In the genomic region with DNA sequence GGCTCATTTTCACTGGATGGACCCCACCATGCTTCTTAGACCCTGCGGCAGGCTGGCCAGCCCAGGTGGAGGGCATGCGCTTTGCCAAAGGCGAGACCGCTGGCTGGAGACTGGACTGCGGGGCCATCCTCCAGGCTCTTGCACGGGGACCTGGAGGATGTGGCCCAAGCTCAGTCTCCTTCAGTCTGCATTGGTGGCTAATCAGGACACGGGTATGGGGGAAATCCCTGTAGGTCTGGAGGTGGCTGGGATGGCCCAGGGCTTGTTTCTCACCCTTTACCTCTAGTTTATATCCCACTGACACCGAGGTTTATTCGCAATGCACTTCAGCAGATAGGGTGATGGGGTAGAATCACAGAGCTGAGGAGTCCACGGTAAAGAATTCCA, we compare ENCODE assay signal across 9 cellular contexts. TPM values are rescaled to one million over a fixed set of nuclear protein-coding genes. Genes with fewer than 3 reads are reported as not detected.
A peak's percentile ranks its signal among the peaks of the same experiment; 100 is the strongest.
DNase-seq lines count a peak whose midpoint lies in the region; ATAC-seq and TF ChIP-seq lines count a peak whose summit lies in the region.
"Had no signal": no experiment of that assay in that cellular context is flagged by ENCODE, and none has a peak within 500 bp of the region (broad histone marks: within the 10 kb centered on the region; RNA-seq: fewer than 3 reads in every experiment).

No MANE protein-coding gene starts in this region.

- peaks cover 44% of the 10 kb centered on the region for H3K36me3 Mint-ChIP-seq in activated T-cell treated with anti-CD3 and anti-CD28 coated beads, Interleukin-2, amount 50 U/mL, for 24 hours (ENCODE audit: low read depth)

- peaks cover 8 to 19% of the 10 kb centered on the region in 2 donors for H3K9me3 ChIP-seq in ascending aorta
- no peaks in the 10 kb centered on the region for H3K9me3 ChIP-seq in lung (ENCODE audit: control insufficient read depth in 2 of 2, insufficient read depth in 1 of 2, low read length in 1 of 2)
- no peaks in the 10 kb centered on the region for H3K9me3 ChIP-seq in thyroid gland

- TF ChIP-seq POLR2A in thyroid gland (IDR thresholded peaks at IDR 0.05): no peak

- intact Hi-C loops in ascending aorta (cut with DNase I) (no loop called here), thyroid gland (cut with DNase I) (no loop called here)

- ATAC-seq in lung (ENCODE audit: insufficient read depth, low FRiP score) (no peak), GM18873 (IDR thresholded peaks at IDR 0.05; ENCODE audit: low FRiP score, unreplicated experiment) (no peak)

- H3K4me3 ChIP-seq in ascending aorta (no peak overlapping the region), lung (no peak overlapping the region), thyroid gland (replicated peaks in 1 of 3) (no peak overlapping the region)

- TF ChIP-seq CTCF in ascending aorta (IDR thresholded peaks at IDR 0.05) (no peak), lung (IDR thresholded peaks at IDR 0.05; ENCODE audit: control extremely low read depth, extremely low read depth) (no peak), thyroid gland (IDR thresholded peaks at IDR 0.05) (no peak)

- H3K27me3 Mint-ChIP-seq in activated T-cell treated with anti-CD3 and anti-CD28 coated beads, Interleukin-2, amount 50 U/mL, for 24 hours: no peaks in the 10 kb centered on the region

- H3K27ac ChIP-seq in ascending aorta: peak overlapping the region; percentile 85 to 88
- peak overlapping the region; percentile 34 to 60 for H3K27ac ChIP-seq in lung (ENCODE audit: low read depth in 1 of 2, low read length in 1 of 2)
- H3K27ac ChIP-seq in thyroid gland: peak overlapping the region; percentile 22 to 48 (median 37)

- WGBS in lung, 2 donors: 78 to 81% methylated on average over 10 of the region's 10 CpGs
- WGBS in thyroid gland, 2 donors: 71 to 80% methylated on average over 9 to 10 of the region's 10 CpGs

- H3K4me3 Mint-ChIP-seq in activated T-cell treated with anti-CD3 and anti-CD28 coated beads, Interleukin-2, amount 50 U/mL, for 24 hours: no peak overlapping the region

- H3K4me1 ChIP-seq in ascending aorta (peaks cover 13 to 60% of the 10 kb centered on the region in 2 donors), lung (ENCODE audit: control insufficient read depth in 2 of 2, insufficient read depth in 2 of 2, low read length in 2 of 2) (peaks cover 35 to 52% of the 10 kb centered on the region in 2 donors), thyroid gland (peaks cover 53 to 85% of the 10 kb centered on the region in 2 donors)

- H3K27ac Mint-ChIP-seq in activated T-cell treated with anti-CD3 and anti-CD28 coated beads, Interleukin-2, amount 50 U/mL, for 24 hours: peak overlapping the region; percentile 69

- H3K27me3 ChIP-seq in ascending aorta: no peaks in the 10 kb centered on the region
- no peaks in the 10 kb centered on the region for H3K27me3 ChIP-seq in lung (ENCODE audit: control insufficient read depth, insufficient read depth)
- no peaks in the 10 kb centered on the region for H3K27me3 ChIP-seq in thyroid gland

- DNase-seq in activated T-cell treated with anti-CD3 and anti-CD28 coated beads, Interleukin-2, amount 50 U/mL, for 24 hours: no peak
- no peak for DNase-seq in activated T-cell treated with anti-CD3 and anti-CD28 coated beads, Interleukin-2, amount 50 U/mL, for 48 hours
- DNase-seq in ascending aorta (ENCODE audit: low spot score in 2 of 2) (no peak), lung (ENCODE audit: low spot score) (no peak), thyroid gland (no peak), inferior parietal cortex (ENCODE audit: extremely low spot score) (no peak), OCI-M2 (lab: John Stamatoyannopoulos, UW; ENCODE audit: unreplicated experiment) (no peak)
- DNase-seq: NCI-H510A had no signal

- H3K9me3 Mint-ChIP-seq in activated T-cell treated with anti-CD3 and anti-CD28 coated beads, Interleukin-2, amount 50 U/mL, for 24 hours: peaks cover 16% of the 10 kb centered on the region

- H3K4me1 Mint-ChIP-seq in activated T-cell treated with anti-CD3 and anti-CD28 coated beads, Interleukin-2, amount 50 U/mL, for 24 hours (ENCODE audit: low read depth): peaks cover 86% of the 10 kb centered on the region

- H3K36me3 ChIP-seq in ascending aorta (no peaks in the 10 kb centered on the region), lung (ENCODE audit: control insufficient read depth in 2 of 2, insufficient read depth in 2 of 2, low read length in 2 of 2) (no peaks in the 10 kb centered on the region), thyroid gland (no peaks in the 10 kb centered on the region)

RNA-seq across cellular contexts. Expression of a gene that starts 45.0 kb away (rescaled TPM):
- total RNA-seq in ascending aorta (216 TPM), lung (10 to 100 TPM; 28.4 to 67.3 TPM), thyroid gland (100 to 1,000 TPM in 1 of 4 donors, 10 to 100 TPM in 3; 80.1 to 127 (median 87.7) TPM)
- 10 to 100 TPM; 21.8 to 35.2 TPM for polyA plus RNA-seq in lung
